In the genomic region with DNA sequence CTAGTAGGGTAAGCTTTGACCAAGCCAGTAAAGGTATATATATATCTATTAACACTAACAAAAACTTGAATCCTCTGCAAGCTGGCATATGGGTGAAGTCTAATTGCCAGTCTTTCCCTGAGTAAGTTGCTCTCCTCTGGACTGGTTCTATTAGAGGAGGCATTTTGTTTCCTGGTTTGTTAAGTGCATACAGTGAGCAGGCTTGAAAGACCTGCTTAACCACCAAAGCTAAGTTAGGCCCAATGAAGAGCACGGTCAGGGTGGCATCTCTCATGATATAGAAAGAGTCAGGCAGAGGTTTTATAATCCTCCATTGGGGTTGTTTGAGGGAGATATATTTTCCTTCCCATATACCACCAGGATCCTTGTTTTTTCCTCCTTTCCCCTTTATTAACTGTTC, we compare ENCODE assay signal across 24 cellular contexts. TPM values are rescaled to one million over a fixed set of nuclear protein-coding genes. Genes with fewer than 3 reads are reported as not detected.
"Had no signal": no experiment of that assay in that cellular context is flagged by ENCODE, and none has a peak within 500 bp of the region (broad histone marks: within the 10 kb centered on the region; RNA-seq: fewer than 3 reads in every experiment).

No MANE protein-coding gene starts in this region.

- H3K27me3 ChIP-seq: SJCRH30 had no signal

- DNase-seq: Karpas-422, KG1, MM.1S, NCI-H1092 treated with DMSO at 0.1 percent for 48 hours, NCI-H1436, NCI-H187, NCI-H2029, NCI-H2081 treated with DMSO at 0.1 percent for 48 hours, NCI-H2171, NCI-H226, NCI-H446, NCI-H510A, NCI-H524 treated with DMSO at 0.1 percent for 48 hours, NCI-H69, NCI-H774, PC-3, SHP77 treated with DMSO at 0.1 percent for 48 hours, SJCRH30 had no signal

- ATAC-seq: Panc1, PC-3, Right ventricle myocardium inferior, SK-N-SH treated with all-trans-retinoic acid at 6 μM for 48 hours had no signal

- H3K9me3 ChIP-seq: SJCRH30 had no signal

- H3K4me1 ChIP-seq: SJCRH30 had no signal

- H3K36me3 ChIP-seq: SJCRH30 had no signal

- H3K27ac ChIP-seq: RWPE1, SJCRH30 had no signal

- H3K4me3 ChIP-seq: SJCRH30 had no signal

RNA-seq across cellular contexts. Expression of gene AREG, which starts 9.6 kb away (rescaled TPM):
- total RNA-seq: M059J, OCI-LY7, SJCRH30 had no signal
